24 cellular contexts compared by ENCODE assay signal in genomic region chr7:94529516-94529915, GRCh38. TPM values are rescaled to one million over a fixed set of nuclear protein-coding genes. Genes with fewer than 3 reads are reported as not detected.
DNase-seq lines count a peak whose midpoint lies in the region; FAIRE-seq and TF ChIP-seq lines count a peak whose summit lies in the region.
"Had no signal": no experiment of that assay in that cellular context is flagged by ENCODE, and none has a peak within 500 bp of the region (broad histone marks: within the 10 kb centered on the region; RNA-seq: fewer than 3 reads in every experiment).

No MANE protein-coding gene starts in this region.

- H3K27ac Mint-ChIP-seq in astrocyte (ENCODE audit: unreplicated experiment), result no peak overlapping the region
- H3K27ac Mint-ChIP-seq: activated CD8-positive, alpha-beta T cell treated with anti-CD3 and anti-CD28 coated beads, Interleukin-2, amount 10 ng/mL, durations not matched to agents 7 days and 5 days; activated naive CD4-positive, alpha-beta T cell treated with anti-CD3 and anti-CD28 coated beads, Interleukin-2, amount 50 U/mL, for 72 hours; activated T-cell treated with anti-CD3 and anti-CD28 coated beads, Interleukin-2, amount 50 U/mL, for 72 hours; stimulated activated naive CD8-positive, alpha-beta T cell treated with anti-CD3 and anti-CD28 coated beads, Interleukin-15, Interleukin-2, amounts not matched to agents 100 ng/mL and 50 ng/mL, for 24 hours; type B pancreatic cell had no signal

- no peak overlapping the region for H3K27ac ChIP-seq in astrocyte (ENCODE audit: low read depth, low read length)
- H3K27ac ChIP-seq: heart left ventricle, Peyer's patch, right lobe of liver had no signal

- H3K4me1 Mint-ChIP-seq in astrocyte (ENCODE audit: low read depth, unreplicated experiment), result no peaks in the 10 kb centered on the region

- H3K9ac ChIP-seq in astrocyte (ENCODE audit: low read length), result no peak overlapping the region
- H3K9ac ChIP-seq: SK-N-SH had no signal

- no peaks in the 10 kb centered on the region for H3K27me3 Mint-ChIP-seq in astrocyte (ENCODE audit: low read depth, unreplicated experiment)
- H3K27me3 Mint-ChIP-seq: stimulated activated naive CD8-positive, alpha-beta T cell treated with anti-CD3 and anti-CD28 coated beads, Interleukin-15, Interleukin-2, amounts not matched to agents 100 ng/mL and 50 ng/mL, for 24 hours; type B pancreatic cell had no signal

- H3K27me3 ChIP-seq in astrocyte (ENCODE audit: insufficient read depth, low read length), result no peaks in the 10 kb centered on the region
- H3K27me3 ChIP-seq: heart left ventricle, Peyer's patch, right lobe of liver had no signal

- no peak overlapping the region for H3K4me3 Mint-ChIP-seq in astrocyte (ENCODE audit: unreplicated experiment)
- H3K4me3 Mint-ChIP-seq: activated CD8-positive, alpha-beta T cell treated with anti-CD3 and anti-CD28 coated beads, Interleukin-2, amount 10 ng/mL, durations not matched to agents 7 days and 5 days; activated T-cell treated with anti-CD3 and anti-CD28 coated beads, Interleukin-2, amount 50 U/mL, for 72 hours; stimulated activated naive CD8-positive, alpha-beta T cell treated with anti-CD3 and anti-CD28 coated beads, Interleukin-15, Interleukin-2, amounts not matched to agents 100 ng/mL and 50 ng/mL, for 24 hours; type B pancreatic cell had no signal

- H3K9me3 ChIP-seq in astrocyte (ENCODE audit: insufficient read depth, low read depth, low read length), result no peaks in the 10 kb centered on the region
- H3K9me3 ChIP-seq: HAP-1, heart left ventricle, Peyer's patch, right lobe of liver, SK-N-SH had no signal

- H3K79me2 ChIP-seq in astrocyte (ENCODE audit: insufficient read depth, low read length), result no peaks in the 10 kb centered on the region

- no peaks in the 10 kb centered on the region for H3K36me3 ChIP-seq in astrocyte (ENCODE audit: insufficient read depth, low read length)
- H3K36me3 ChIP-seq: Peyer's patch had no signal

- TF ChIP-seq CTCF in astrocyte (IDR thresholded peaks at IDR 0.05; ENCODE audit: insufficient read depth, low read depth, low read length) (no peak), fibroblast of villous mesenchyme (IDR thresholded peaks at IDR 0.05; ENCODE audit: insufficient read depth, low read depth, low read length) (no peak)

- H3K36me3 Mint-ChIP-seq in astrocyte (ENCODE audit: low read depth, unreplicated experiment), result peaks cover 2% of the 10 kb centered on the region
- H3K36me3 Mint-ChIP-seq: activated naive CD4-positive, alpha-beta T cell treated with anti-CD3 and anti-CD28 coated beads, Interleukin-2, amount 50 U/mL, for 72 hours had no signal

- no peaks in the 10 kb centered on the region for H3K4me1 ChIP-seq in astrocyte (ENCODE audit: insufficient read depth, low read length)
- H3K4me1 ChIP-seq: heart left ventricle, Peyer's patch, right lobe of liver had no signal

- no peak overlapping the region for H3K4me2 ChIP-seq in astrocyte (ENCODE audit: low read length)
- H3K4me2 ChIP-seq: SK-N-SH had no signal

- no peaks in the 10 kb centered on the region for H3K9me3 Mint-ChIP-seq in astrocyte (ENCODE audit: unreplicated experiment)
- H3K9me3 Mint-ChIP-seq: activated naive CD4-positive, alpha-beta T cell treated with anti-CD3 and anti-CD28 coated beads, Interleukin-2, amount 50 U/mL, for 72 hours; activated T-cell treated with anti-CD3 and anti-CD28 coated beads, Interleukin-2, amount 50 U/mL, for 72 hours; stimulated activated naive CD8-positive, alpha-beta T cell treated with anti-CD3 and anti-CD28 coated beads, Interleukin-15, Interleukin-2, amounts not matched to agents 100 ng/mL and 50 ng/mL, for 24 hours; type B pancreatic cell had no signal

- DNase-seq in GM04503 (ENCODE audit: low read depth) (peak; percentile 48), astrocyte (ENCODE audit: low read depth) (peak; percentile 86), fibroblast of villous mesenchyme (ENCODE audit: low read depth) (peak; percentile 50), stromal cell of bone marrow (ENCODE audit: low read depth) (peak; percentile 51), NCI-H2081 (lab: John Stamatoyannopoulos, UW) (no peak), NCI-H1694 treated with DMSO at 0.1 percent for 48 hours (lab: John Stamatoyannopoulos, UW) (no peak)
- no peak for DNase-seq in activated CD8-positive, alpha-beta memory T cell treated with anti-CD3 and anti-CD28 coated beads for 24 hours
- DNase-seq: activated CD8-positive, alpha-beta T cell treated with anti-CD3 and anti-CD28 coated beads, Interleukin-2, amount 10 ng/mL, durations not matched to agents 7 days and 5 days; activated T-cell treated with anti-CD3 and anti-CD28 coated beads, Interleukin-2, amount 50 U/mL, for 72 hours; C1 segment of cervical spinal cord; caudate nucleus; heart left ventricle; MV-4-11; NCI-H2029; NK-92 treated with Interleukin-12 subunit alpha and Interleukin-12 subunit beta, amount 100 ng/mL, for 24 hours; Peyer's patch; right lobe of liver; SK-N-SH; T1000 had no signal

- H3K4me3 ChIP-seq in astrocyte (ENCODE audit: insufficient read depth, low read depth, low read length) (no peak overlapping the region), fibroblast of villous mesenchyme (ENCODE audit: low read depth, low read length) (no peak overlapping the region)
- H3K4me3 ChIP-seq: HAP-1, heart left ventricle, K562, Peyer's patch, right lobe of liver had no signal

- no peaks in the 10 kb centered on the region for H4K20me1 ChIP-seq in astrocyte (ENCODE audit: insufficient read depth, low read length)

- H2AFZ ChIP-seq in astrocyte (ENCODE audit: low read depth, low read length), result no peak overlapping the region

- peak; percentile 87 for FAIRE-seq in astrocyte (lab: Jason Lieb, UNC)
- FAIRE-seq: K562 had no signal

RNA-seq across cellular contexts. Expression of gene CASD1, which starts 19.9 kb away (rescaled TPM):
- 9.9 and 13.0 TPM in 2 replicates for total RNA-seq in astrocyte
- 9.3 and 16.0 TPM in 2 replicates for total RNA-seq in fibroblast of villous mesenchyme

Comparison
In these comparisons a context has a peak if more than half of its experiments do, and no peak if none do; other contexts are left out.
1. DNase-seq: peak in GM04503 (single experiment), astrocyte (single experiment), fibroblast of villous mesenchyme (single experiment) and stromal cell of bone marrow (single experiment); none in activated CD8-positive, alpha-beta memory T cell treated with anti-CD3 and anti-CD28 coated beads for 24 hours (single experiment), NCI-H2081 (0 of 2) and NCI-H1694 treated with DMSO at 0.1 percent for 48 hours (single experiment).